ENCODE assay signal across 16 cellular contexts in genomic region chr12:82314406-82314892, GRCh38. TPM values are rescaled to one million over a fixed set of nuclear protein-coding genes. Genes with fewer than 3 reads are reported as not detected.
A peak's percentile ranks its signal among the peaks of the same experiment; 100 is the strongest.
DNase-seq lines count a peak whose midpoint lies in the region; ATAC-seq and TF ChIP-seq lines count a peak whose summit lies in the region.
"Had no signal": no experiment of that assay in that cellular context is flagged by ENCODE, and none has a peak within 500 bp of the region (broad histone marks: within the 10 kb centered on the region; RNA-seq: fewer than 3 reads in every experiment).

No MANE protein-coding gene starts in this region.

- POLR2A ChIA-PET in T-cell (lab: Charles Lee): interaction anchor here in 1 of 2 donors (0.6 kb wide), 1 partner anchor 42 kb away, joined by 3 read pairs; no protein-coding TSS in a partner anchor

- H3K9ac ChIP-seq in mammary epithelial cell (ENCODE audit: insufficient read depth, low read length): no peak overlapping the region

- H3K79me2 ChIP-seq in mammary epithelial cell (ENCODE audit: insufficient read depth, low read length): no peaks in the 10 kb centered on the region

- 65% methylated on average over 8 of the region's 8 CpGs for WGBS in right cardiac atrium
- WGBS in mammary epithelial cell (ENCODE audit: low coverage, missing lambda C conversion rate): 56% methylated on average over 7 of the region's 8 CpGs

- no peaks in the 10 kb centered on the region for H3K4me1 Mint-ChIP-seq in T-cell
- H3K4me1 Mint-ChIP-seq: memory B cell had no signal

- H3K4me3 Mint-ChIP-seq in T-cell: no peak overlapping the region
- H3K4me3 Mint-ChIP-seq: memory B cell had no signal

- H3K4me1 ChIP-seq in right cardiac atrium (ENCODE audit: control insufficient read depth, insufficient read depth, low read length): no peaks in the 10 kb centered on the region
- no peaks in the 10 kb centered on the region for H3K4me1 ChIP-seq in mammary epithelial cell (ENCODE audit: insufficient read depth, low read length)
- H3K4me1 ChIP-seq in vagina: no peaks in the 10 kb centered on the region
- H3K4me1 ChIP-seq: spleen had no signal

- peaks cover 3 to 10% (median 7%) of the 10 kb centered on the region in 3 donors for H3K9me3 Mint-ChIP-seq in T-cell

- CTCF ChIA-PET in mammary epithelial cell (lab: Charles Lee; ENCODE audit: low non-redundant PET) (no interaction called here), T-cell (lab: Charles Lee) (no interaction called here)

- intact Hi-C loops in Right ventricle myocardium superior (cut with DNase I) (no loop called here), right cardiac atrium (cut with DNase I) (no loop called here), mammary epithelial cell (cut with micrococcal nuclease) (no loop called here), vagina (cut with DNase I) (no loop called here)

- peaks cover 4 to 9% of the 10 kb centered on the region in 2 donors for H3K27me3 Mint-ChIP-seq in T-cell

- H3K4me3 ChIP-seq in right cardiac atrium (ENCODE audit: low read length) (no peak overlapping the region), mammary epithelial cell (replicated peaks in 1 of 3; ENCODE audit: insufficient read depth in 1 of 3, low read depth in 2 of 3, low read length in 3 of 3) (no peak overlapping the region), vagina (no peak overlapping the region)
- H3K4me3 ChIP-seq: SK-N-MC, spleen had no signal

- H3K27ac ChIP-seq in right cardiac atrium (ENCODE audit: low read length) (no peak overlapping the region), mammary epithelial cell (ENCODE audit: insufficient read depth, low read depth, low read length) (no peak overlapping the region), vagina (no peak overlapping the region)
- H3K27ac ChIP-seq: SK-N-MC, spleen had no signal

- H3K27ac Mint-ChIP-seq in T-cell: no peak overlapping the region
- H3K27ac Mint-ChIP-seq: memory B cell had no signal

- ATAC-seq in Right ventricle myocardium superior (ENCODE audit: poor library complexity): no peak
- ATAC-seq in right cardiac atrium: no peak
- ATAC-seq in T-cell (replicated peaks in 1 of 4): no peak
- ATAC-seq in GM18517 (IDR thresholded peaks at IDR 0.05; ENCODE audit: unreplicated experiment): no peak

- in situ Hi-C loops in mammary epithelial cell (cut with MboI; ENCODE audit: low sequenced_read_pairs in 2 of 2): no loop called here

- no peak overlapping the region for H3K4me2 ChIP-seq in mammary epithelial cell (ENCODE audit: insufficient read depth, low read depth, low read length)

- TF ChIP-seq CTCF in mammary epithelial cell (conservative IDR thresholded peaks at IDR 0.05 in 1 of 2, IDR thresholded peaks at IDR 0.05 in 1 of 2; ENCODE audit: extremely low read depth in 1 of 2, insufficient read depth in 1 of 2, low read depth in 1 of 2, low read length in 2 of 2) (no peak), vagina (IDR thresholded peaks at IDR 0.05) (no peak)

- H2AFZ ChIP-seq in mammary epithelial cell (ENCODE audit: low read depth, low read length): peak overlapping the region; percentile 52

- dilution Hi-C loops in mammary epithelial cell (cut with HindIII; ENCODE audit: low sequenced_read_pairs): no loop called here

- BruUV-seq in mammary epithelial cell (replicated peaks; lab: Mats Ljungman, UMichigan): no TSS peak

- no peaks in the 10 kb centered on the region for H4K20me1 ChIP-seq in mammary epithelial cell (ENCODE audit: insufficient read depth, low read length)

- no peak for TF ChIP-seq POLR2A in vagina (IDR thresholded peaks at IDR 0.05)

- DNase-seq in Right ventricle myocardium superior (peak; percentile 18), right cardiac atrium (no peak), mammary epithelial cell (peak; percentile 59), kidney tubule cell (ENCODE audit: low spot score) (peak; percentile 28), T-cell (no peak), vagina (ENCODE audit: extremely low spot score in 2 of 2) (no peak), epidermal melanocyte (ENCODE audit: insufficient read length, low spot score) (no peak)
- DNase-seq: activated naive CD4-positive, alpha-beta T cell treated with Interleukin-2 at 50 U/mL for 16 hours; effector CD8-positive, alpha-beta T cell; KBM-7; NCI-H1436; spleen; substantia nigra had no signal

- H3K36me3 ChIP-seq in mammary epithelial cell (ENCODE audit: insufficient read depth, low read length) (no peaks in the 10 kb centered on the region), vagina (no peaks in the 10 kb centered on the region)
- H3K36me3 ChIP-seq: spleen had no signal

- H3K27me3 ChIP-seq in right cardiac atrium (ENCODE audit: control insufficient read depth, insufficient read depth) (no peaks in the 10 kb centered on the region), mammary epithelial cell (ENCODE audit: insufficient read depth, low read length) (no peaks in the 10 kb centered on the region), vagina (no peaks in the 10 kb centered on the region)

- H3K9me3 ChIP-seq in right cardiac atrium (ENCODE audit: control insufficient read depth, low read length) (no peaks in the 10 kb centered on the region), mammary epithelial cell (replicated peaks; ENCODE audit: insufficient read depth, low read length) (no peaks in the 10 kb centered on the region), vagina (no peaks in the 10 kb centered on the region)

- no peaks in the 10 kb centered on the region for H3K36me3 Mint-ChIP-seq in T-cell
- H3K36me3 Mint-ChIP-seq: memory B cell had no signal

RNA-seq across cellular contexts. Expression of gene CCDC59, which starts 43.7 kb away (rescaled TPM):
- 24.3 TPM for total RNA-seq in Right ventricle myocardium superior
- 10 to 100 TPM; 24.2 to 34.1 (median 29.8) TPM for total RNA-seq in right cardiac atrium
- 45.1 TPM for polyA plus RNA-seq in right cardiac atrium
- total RNA-seq in mammary epithelial cell: 10 to 100 TPM; 34.7 to 59.5 TPM
- 34.5 TPM for polyA plus RNA-seq in mammary epithelial cell
- 21.7 TPM for polyA minus RNA-seq in mammary epithelial cell
- total RNA-seq in T-cell: 100 to 1,000 TPM in 2 of 5 donors, 10 to 100 TPM in 3; 44.5 to 160 (median 47.3) TPM
- total RNA-seq in vagina: 42.2 TPM

RNA-seq across cellular contexts. Expression of gene METTL25, which starts 43.9 kb away (rescaled TPM):
- total RNA-seq in Right ventricle myocardium superior (18.1 TPM), right cardiac atrium (10 to 100 TPM; 12.2 to 20.5 (median 19.7) TPM), mammary epithelial cell (1 to 10 TPM; 5.7 to 9.8 TPM), T-cell (10 to 100 TPM; 14.5 to 19.7 (median 19.0) TPM), vagina (29.0 TPM)
- polyA plus RNA-seq in right cardiac atrium (4.1 TPM), mammary epithelial cell (2.6 TPM)
- 12.4 TPM for polyA minus RNA-seq in mammary epithelial cell

Comparison
In these comparisons a context has a peak if more than half of its experiments do, and no peak if none do; other contexts are left out.
1. DNase-seq: peak in Right ventricle myocardium superior (single experiment), mammary epithelial cell (single experiment) and kidney tubule cell (single experiment); none in right cardiac atrium (0 of 3), T-cell (0 of 34), vagina (0 of 2) and epidermal melanocyte (single experiment).